ENCODE assay signal across 10 cellular contexts in the genomic region with DNA sequence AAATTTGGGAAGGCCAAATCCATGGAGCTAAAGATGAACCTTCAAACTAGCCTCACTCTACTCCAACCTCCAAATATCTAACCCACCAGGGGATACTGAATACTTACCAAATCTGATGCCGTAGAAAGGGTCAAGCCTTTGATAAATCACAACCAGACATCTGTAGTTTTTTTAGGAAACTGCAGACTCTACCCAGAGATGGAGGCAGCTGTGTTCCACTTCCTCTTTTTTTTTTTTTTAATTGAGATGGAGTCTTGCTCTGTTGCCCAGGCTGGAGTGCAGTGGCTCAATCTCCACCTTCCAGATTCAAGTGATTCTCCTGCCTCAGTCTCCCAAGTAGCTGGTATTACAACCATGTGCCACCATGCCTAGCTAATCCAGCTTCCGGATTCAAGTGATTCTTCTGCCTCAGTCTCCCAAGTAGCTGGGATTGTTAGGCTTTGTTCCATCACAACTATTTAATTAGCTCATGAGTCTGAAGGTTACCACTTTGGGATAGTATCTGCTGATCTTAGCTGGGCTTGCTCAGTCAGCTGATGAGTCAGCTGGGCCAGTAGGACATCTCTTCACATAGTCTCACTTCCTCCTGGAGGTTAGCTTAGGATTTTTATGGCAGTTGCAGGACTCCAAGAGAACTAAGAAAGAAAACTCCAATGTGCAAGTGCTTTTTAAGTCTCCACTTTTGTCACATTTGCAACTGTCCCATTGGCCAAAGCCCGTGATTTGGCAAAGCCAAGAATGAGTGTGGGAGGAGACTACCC. TPM values are rescaled to one million over a fixed set of nuclear protein-coding genes. Genes with fewer than 3 reads are reported as not detected.
DNase-seq lines count a peak whose midpoint lies in the region; ATAC-seq, FAIRE-seq and TF ChIP-seq lines count a peak whose summit lies in the region.
"Had no signal": no experiment of that assay in that cellular context is flagged by ENCODE, and none has a peak within 500 bp of the region (broad histone marks: within the 10 kb centered on the region; RNA-seq: fewer than 3 reads in every experiment).

No MANE protein-coding gene starts in this region.

- H3K4me3 Mint-ChIP-seq in stimulated activated effector memory CD8-positive, alpha-beta T cell treated with anti-CD3 and anti-CD28 coated beads, Interleukin-12 subunit alpha, Interleukin-12 subunit beta, amount 100 ng/mL, for 72 hours: no peak overlapping the region
- no peak overlapping the region for H3K4me3 Mint-ChIP-seq in T-helper 2 cell treated with Interferon-gamma antibody and Interleukin-4, amounts not matched to agents 5 μg/mL and 100 μg/mL, for 36 hours
- H3K4me3 Mint-ChIP-seq: T-cell had no signal

- H3K36me3 Mint-ChIP-seq in stimulated activated effector memory CD8-positive, alpha-beta T cell treated with anti-CD3 and anti-CD28 coated beads, Interleukin-12 subunit alpha, Interleukin-12 subunit beta, amount 100 ng/mL, for 72 hours: no peaks in the 10 kb centered on the region
- no peaks in the 10 kb centered on the region for H3K36me3 Mint-ChIP-seq in T-helper 2 cell treated with Interferon-gamma antibody and Interleukin-4, amounts not matched to agents 5 μg/mL and 100 μg/mL, for 36 hours (ENCODE audit: low read depth)
- H3K36me3 Mint-ChIP-seq: T-cell had no signal

- H3K27ac Mint-ChIP-seq in stimulated activated effector memory CD8-positive, alpha-beta T cell treated with anti-CD3 and anti-CD28 coated beads, Interleukin-12 subunit alpha, Interleukin-12 subunit beta, amount 100 ng/mL, for 72 hours: no peak overlapping the region
- H3K27ac Mint-ChIP-seq in T-helper 2 cell treated with Interferon-gamma antibody and Interleukin-4, amounts not matched to agents 5 μg/mL and 100 μg/mL, for 36 hours: no peak overlapping the region
- H3K27ac Mint-ChIP-seq: T-cell had no signal

- H3K9me3 Mint-ChIP-seq in stimulated activated effector memory CD8-positive, alpha-beta T cell treated with anti-CD3 and anti-CD28 coated beads, Interleukin-12 subunit alpha, Interleukin-12 subunit beta, amount 100 ng/mL, for 72 hours: no peaks in the 10 kb centered on the region
- peaks cover 3% of the 10 kb centered on the region for H3K9me3 Mint-ChIP-seq in T-helper 2 cell treated with Interferon-gamma antibody and Interleukin-4, amounts not matched to agents 5 μg/mL and 100 μg/mL, for 36 hours
- H3K9me3 Mint-ChIP-seq: T-cell had no signal

- no peak for FAIRE-seq in HTR-8/SVneo (lab: Jason Lieb, UNC)

- peaks cover 19% of the 10 kb centered on the region for H3K27me3 Mint-ChIP-seq in T-helper 2 cell treated with Interferon-gamma antibody and Interleukin-4, amounts not matched to agents 5 μg/mL and 100 μg/mL, for 36 hours (ENCODE audit: low read depth)

- peak; percentile 73 for ATAC-seq in GM18499 (IDR thresholded peaks at IDR 0.05; ENCODE audit: insufficient read depth, unreplicated experiment)
- peak; percentile 78 for ATAC-seq in GM21737 (IDR thresholded peaks at IDR 0.05; ENCODE audit: unreplicated experiment)
- ATAC-seq in HG03558 (IDR thresholded peaks at IDR 0.05; ENCODE audit: extremely low read depth, unreplicated experiment): peak; percentile 80
- no peak for ATAC-seq in stimulated activated effector memory CD8-positive, alpha-beta T cell treated with anti-CD3 and anti-CD28 coated beads, Interleukin-12 subunit alpha, Interleukin-12 subunit beta, amount 100 ng/mL, for 72 hours
- ATAC-seq: psoas muscle, T-cell had no signal

- no peak overlapping the region for H3K4me3 ChIP-seq in fibroblast of villous mesenchyme (ENCODE audit: low read depth, low read length)
- H3K4me3 ChIP-seq: psoas muscle had no signal

- H3K4me1 Mint-ChIP-seq in stimulated activated effector memory CD8-positive, alpha-beta T cell treated with anti-CD3 and anti-CD28 coated beads, Interleukin-12 subunit alpha, Interleukin-12 subunit beta, amount 100 ng/mL, for 72 hours: no peaks in the 10 kb centered on the region
- H3K4me1 Mint-ChIP-seq in T-helper 2 cell treated with Interferon-gamma antibody and Interleukin-4, amounts not matched to agents 5 μg/mL and 100 μg/mL, for 36 hours (ENCODE audit: low read depth): no peaks in the 10 kb centered on the region
- H3K4me1 Mint-ChIP-seq: T-cell had no signal

- DNase-seq in fibroblast of villous mesenchyme (ENCODE audit: low read depth) (peak; percentile 19), HTR-8/SVneo (ENCODE audit: insufficient read length, low spot score) (no peak)
- no peak for DNase-seq in NK-92 treated with Interleukin-12 subunit alpha and Interleukin-12 subunit beta, amount 100 ng/mL, for 24 hours (lab: John Stamatoyannopoulos, UW)
- no peak for DNase-seq in stimulated activated effector memory CD8-positive, alpha-beta T cell treated with anti-CD3 and anti-CD28 coated beads, Interleukin-12 subunit alpha, Interleukin-12 subunit beta, amount 100 ng/mL, for 72 hours (ENCODE audit: low spot score in 2 of 2)
- no peak for DNase-seq in T-helper 2 cell treated with Interferon-gamma antibody and Interleukin-4, amounts not matched to agents 5 μg/mL and 100 μg/mL, for 36 hours (ENCODE audit: low spot score)
- DNase-seq: psoas muscle, T-cell had no signal

- TF ChIP-seq CTCF in fibroblast of villous mesenchyme (IDR thresholded peaks at IDR 0.05; ENCODE audit: insufficient read depth, low read depth, low read length): no peak

RNA-seq across cellular contexts. Expression of a gene that starts 13.3 kb away (rescaled TPM):
- total RNA-seq in fibroblast of villous mesenchyme: 0.32 and 0.43 TPM in 2 replicates

RNA-seq across cellular contexts. Expression of a gene that starts 53.3 kb away (rescaled TPM):
- 5.2 and 7.8 TPM in 2 replicates for total RNA-seq in fibroblast of villous mesenchyme
